8 cellular contexts compared by ENCODE assay signal in the genomic region with DNA sequence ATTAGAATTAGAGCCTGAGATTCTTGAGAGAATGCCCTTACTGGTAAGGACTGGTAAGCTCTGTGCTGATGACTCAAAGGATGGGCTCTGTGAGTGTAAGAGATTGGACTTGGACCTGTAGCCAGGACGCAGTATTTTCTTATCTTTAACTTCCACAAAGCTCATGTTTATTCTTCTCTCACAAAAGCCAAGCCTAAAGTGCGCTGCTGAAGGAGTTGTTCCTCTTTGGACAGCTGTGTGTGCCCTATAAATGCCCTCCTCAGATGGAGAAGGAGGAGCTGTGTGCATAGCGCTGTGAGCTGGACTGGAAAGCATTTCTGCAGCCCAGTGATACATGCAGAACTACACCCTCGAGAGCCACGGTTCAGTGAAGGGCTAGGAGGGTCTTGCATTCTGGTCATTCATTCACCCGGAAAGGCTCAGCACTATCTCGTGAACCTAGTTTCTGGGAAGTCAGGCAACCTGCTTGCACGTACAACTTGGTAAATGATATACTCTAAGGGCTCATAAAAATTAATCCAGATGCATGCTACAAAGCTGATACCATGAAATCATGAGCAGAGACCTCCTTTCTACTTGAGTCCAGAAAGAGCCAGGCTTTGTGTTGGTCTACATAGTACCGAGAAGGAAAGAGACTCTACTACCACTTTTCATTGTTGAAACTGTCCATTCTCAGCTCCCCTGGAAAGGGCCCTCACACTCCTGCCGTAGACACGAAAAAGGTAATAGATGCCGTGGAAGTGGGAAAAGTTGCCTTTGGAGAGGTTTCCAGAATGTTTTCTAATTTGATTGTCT.
A peak's percentile ranks its signal among the peaks of the same experiment; 100 is the strongest.
DNase-seq lines count a peak whose midpoint lies in the region; ATAC-seq and TF ChIP-seq lines count a peak whose summit lies in the region.

No MANE protein-coding gene starts in this region.

- peak overlapping the region; percentile 36; the same call in 1 of the 2 replicates for H3K4me2 ChIP-seq in OCI-LY7 (ENCODE audit: low read length)

- H3K36me3 ChIP-seq in OCI-LY7 (ENCODE audit: insufficient read depth, low read length): no peaks in the 10 kb centered on the region
- no peaks in the 10 kb centered on the region for H3K36me3 ChIP-seq in kidney epithelial cell (ENCODE audit: control insufficient read depth, insufficient read depth, low read length)

- H3K27ac ChIP-seq in OCI-LY7 (ENCODE audit: low read depth, low read length, poor library complexity, severe bottlenecking): no peak overlapping the region

- POLR2A ChIA-PET in OCI-LY7 (lab: Charles Lee): interaction anchor here (0.6 to 2.2 kb wide), 6 partner anchors 12 to 302 kb away, joined by 3 to 7 read pairs (median 3); no protein-coding TSS in a partner anchor

- ATAC-seq in GM18858 (IDR thresholded peaks at IDR 0.05; ENCODE audit: unreplicated experiment) (peak; percentile 71), HG02973 (IDR thresholded peaks at IDR 0.05; ENCODE audit: unreplicated experiment) (peak; percentile 71)
- no peak for ATAC-seq in activated CD4-positive, CD25-positive, alpha-beta regulatory T cell treated with anti-CD3 and anti-CD28 coated beads, Interleukin-2, amount 50 U/mL, for 24 hours

- H3K9me2 ChIP-seq in OCI-LY7 (ENCODE audit: insufficient read depth, low read length): no peaks in the 10 kb centered on the region

- CTCF ChIA-PET in OCI-LY7 (lab: Charles Lee; ENCODE audit: unreplicated experiment): interaction anchor here (1.0 kb wide), 1 partner anchor 25 kb away, joined by 3 read pairs; no protein-coding TSS in a partner anchor

- H2AFZ ChIP-seq in OCI-LY7 (ENCODE audit: low read length): peak overlapping the region; percentile 42; the same call in 1 of the 2 replicates

- H4K20me1 ChIP-seq in OCI-LY7 (ENCODE audit: insufficient read depth, low read length): no peaks in the 10 kb centered on the region

- no peak for TF ChIP-seq CTCF in OCI-LY7 (conservative IDR thresholded peaks at IDR 0.05; ENCODE audit: low read length)
- TF ChIP-seq CTCF in kidney epithelial cell (IDR thresholded peaks at IDR 0.05; ENCODE audit: insufficient read depth, low read length, poor library complexity, severe bottlenecking): no peak

- H3K79me2 ChIP-seq in OCI-LY7 (ENCODE audit: insufficient read depth, low read depth, low read length): no peaks in the 10 kb centered on the region

- DNase-seq in OCI-LY7 (ENCODE audit: low spot score) (peak; percentile 27), kidney epithelial cell (ENCODE audit: low read depth) (peak; percentile 98), AG08396 (ENCODE audit: low spot score) (no peak), dedifferentiated amniotic fluid mesenchymal stem cell (ENCODE audit: extremely low spot score) (no peak)
- DNase-seq in stimulated activated CD4-positive, alpha-beta T cell treated with anti-CD3 and anti-CD28 coated beads, Interleukin-12 subunit alpha, Interleukin-12 subunit beta, amount 100 ng/mL, for 4 hours: no peak

- H3K9me3 ChIP-seq in OCI-LY7 (ENCODE audit: low read length): no peaks in the 10 kb centered on the region

- peaks cover 8% of the 10 kb centered on the region for H3K4me1 ChIP-seq in OCI-LY7 (ENCODE audit: insufficient read depth, low read length, poor library complexity, severe bottlenecking)

- H3K4me3 ChIP-seq in OCI-LY7 (ENCODE audit: low read depth, low read length, poor library complexity, severe bottlenecking): no peak overlapping the region
- H3K4me3 ChIP-seq in kidney epithelial cell (ENCODE audit: low read depth, low read length): no peak overlapping the region

- BruUV-seq in OCI-LY7 (replicated peaks; lab: Mats Ljungman, UMichigan): no TSS peak

- H3K27me3 ChIP-seq in kidney epithelial cell (ENCODE audit: control insufficient read depth, insufficient read depth, low read length): no peaks in the 10 kb centered on the region

- intact Hi-C loops in OCI-LY7 (cut with micrococcal nuclease; ENCODE audit: unreplicated experiment): no loop called here

Comparison
In these comparisons a context has a peak if more than half of its experiments do, and no peak if none do; other contexts are left out.
1. ATAC-seq: peak in GM18858 (single experiment) and HG02973 (single experiment); none in activated CD4-positive, CD25-positive, alpha-beta regulatory T cell treated with anti-CD3 and anti-CD28 coated beads, Interleukin-2, amount 50 U/mL, for 24 hours (0 of 2).
2. DNase-seq: peak in OCI-LY7 (single experiment) and kidney epithelial cell (single experiment); none in AG08396 (single experiment), dedifferentiated amniotic fluid mesenchymal stem cell (single experiment) and stimulated activated CD4-positive, alpha-beta T cell treated with anti-CD3 and anti-CD28 coated beads, Interleukin-12 subunit alpha, Interleukin-12 subunit beta, amount 100 ng/mL, for 4 hours (single experiment).